In the genomic region with DNA sequence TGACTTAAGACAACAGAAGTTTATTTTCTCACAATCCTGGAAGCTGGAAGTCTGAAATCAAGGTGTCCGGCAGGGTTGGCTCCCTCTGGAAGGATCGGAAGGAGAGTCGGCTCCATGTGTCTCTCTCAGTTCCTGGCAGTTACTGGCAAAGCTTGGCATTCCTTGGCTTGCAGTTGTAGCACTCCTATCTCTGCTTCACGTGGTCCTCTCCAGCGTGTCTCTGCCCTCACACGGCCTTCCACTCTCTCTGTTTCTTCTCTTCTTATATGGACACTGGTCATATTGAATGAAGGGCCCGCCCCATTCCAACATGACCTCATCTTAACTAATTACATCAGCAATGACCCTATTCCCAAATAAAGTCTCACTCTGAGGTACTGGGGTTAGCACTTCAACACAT, we compare ENCODE assay signal across 23 cellular contexts.
"Had no signal": no experiment of that assay in that cellular context is flagged by ENCODE, and none has a peak within 500 bp of the region (broad histone marks: within the 10 kb centered on the region; RNA-seq: fewer than 3 reads in every experiment).

No MANE protein-coding gene starts in this region.

- H3K4me1 ChIP-seq: colonic mucosa, heart right ventricle, left lung, right lobe of liver, suprapubic skin, transverse colon had no signal

- H3K9me3 ChIP-seq: colonic mucosa, esophagus squamous epithelium, left lung, ovary, right lobe of liver, suprapubic skin, transverse colon had no signal

- H3K9me3 Mint-ChIP-seq: nephron progenitor cell had no signal

- H3K27me3 ChIP-seq: colonic mucosa, ovary, right lobe of liver had no signal

- H3K4me3 Mint-ChIP-seq: naive thymus-derived CD8-positive, alpha-beta T cell; nephron progenitor cell; stimulated activated naive B cell treated with anti-CD40 and anti-IgM and Interleukin-4, amounts not matched to agents 10 μg/mL and 1 μg/mL and 100 μg/mL, for 72 hours; stimulated activated naive CD8-positive, alpha-beta T cell treated with anti-CD3 and anti-CD28 coated beads, Interleukin-15, Interleukin-2, amounts not matched to agents 100 ng/mL and 50 ng/mL, for 24 hours had no signal

- H3K27ac ChIP-seq: colonic mucosa, esophagus squamous epithelium, heart right ventricle, left lung, ovary, right lobe of liver, suprapubic skin, transverse colon had no signal

- ATAC-seq: left cardiac atrium; left lung; naive thymus-derived CD8-positive, alpha-beta T cell; right lobe of liver; stimulated activated naive B cell treated with anti-CD40 and anti-IgM and Interleukin-4, amounts not matched to agents 10 μg/mL and 1 μg/mL and 100 μg/mL, for 72 hours had no signal

- H3K36me3 ChIP-seq: colonic mucosa, esophagus squamous epithelium, heart right ventricle, left lung, ovary, right lobe of liver, suprapubic skin, transverse colon had no signal

- H3K27ac Mint-ChIP-seq: nephron progenitor cell; stimulated activated naive B cell treated with anti-CD40 and anti-IgM and Interleukin-4, amounts not matched to agents 10 μg/mL and 1 μg/mL and 100 μg/mL, for 72 hours; stimulated activated naive CD8-positive, alpha-beta T cell treated with anti-CD3 and anti-CD28 coated beads, Interleukin-15, Interleukin-2, amounts not matched to agents 100 ng/mL and 50 ng/mL, for 24 hours had no signal

- H3K4me3 ChIP-seq: colonic mucosa, esophagus squamous epithelium, heart right ventricle, left lung, ovary, right lobe of liver, suprapubic skin, transverse colon had no signal

- DNase-seq: colonic mucosa; dermis blood vessel endothelial cell; effector memory CD4-positive, alpha-beta T cell; esophagus squamous epithelium; foreskin melanocyte; glutamatergic neuron; heart right ventricle; hippocampal formation; left cardiac atrium; left lung; naive thymus-derived CD8-positive, alpha-beta T cell; nephron progenitor cell; nucleus accumbens; ovary; retina; right lobe of liver; small intestine; stimulated activated CD4-positive, alpha-beta T cell treated with anti-CD3 and anti-CD28 coated beads, Interleukin-15, amount 100 ng/mL, for 24 hours; stimulated activated CD4-positive, alpha-beta T cell treated with anti-CD3 and anti-CD28 coated beads, Interleukin-2, amount 100 ng/mL, for 48 hours; stimulated activated naive B cell treated with anti-CD40 and anti-IgM and Interleukin-4, amounts not matched to agents 10 μg/mL and 1 μg/mL and 100 μg/mL, for 72 hours; transverse colon had no signal
